36 cellular contexts compared by ENCODE assay signal in genomic region chr9:18999173-18999785, GRCh38. TPM values are rescaled to one million over a fixed set of nuclear protein-coding genes. Genes with fewer than 3 reads are reported as not detected.
"Had no signal": no experiment of that assay in that cellular context is flagged by ENCODE, and none has a peak within 500 bp of the region (broad histone marks: within the 10 kb centered on the region; RNA-seq: fewer than 3 reads in every experiment).

No MANE protein-coding gene starts in this region.

- H3K9ac ChIP-seq: KMS-11 had no signal

- H3K27me3 ChIP-seq: MG63 had no signal

- DNase-seq: Kasumi-1, MG63, MM.1S, MV-4-11, NCI-H1048, NCI-H1092, NCI-H1092 treated with DMSO at 0.1 percent for 48 hours, NCI-H1105, NCI-H1105 treated with DMSO at 0.1 percent for 48 hours, NCI-H1417, NCI-H1417 treated with DMSO at 0.1 percent for 48 hours, NCI-H1436, NCI-H1436 treated with DMSO at 0.1 percent for 48 hours, NCI-H146, NCI-H1694, NCI-H1694 treated with DMSO at 0.1 percent for 48 hours, NCI-H187, NCI-H187 treated with DMSO at 0.1 percent for 48 hours, NCI-H1930, NCI-H2029, NCI-H2029 treated with DMSO at 0.1 percent for 48 hours, NCI-H2081, NCI-H2081 treated with DMSO at 0.1 percent for 48 hours, NCI-H2107, NCI-H2171, NCI-H2171 treated with DMSO at 0.1 percent for 48 hours, NCI-H2227 treated with DMSO at 0.1 percent for 48 hours, NCI-H226, NCI-H345, NCI-H446, NCI-H446 treated with DMSO at 0.1 percent for 48 hours, NCI-H510A, NCI-H510A treated with DMSO at 0.1 percent for 48 hours had no signal

- H3K27ac ChIP-seq: KMS-11 had no signal

- H3K36me3 ChIP-seq: MG63 had no signal

- H3K4me3 ChIP-seq: MG63 had no signal

RNA-seq across cellular contexts. Expression of gene SAXO1, which starts 33.7 kb away (rescaled TPM):
- total RNA-seq: MCF 10A, NCI-H460 had no signal
